Comparison of ENCODE assay signal across 8 cellular contexts in genomic region chr22:49970528-49971231, GRCh38. TPM values are rescaled to one million over a fixed set of nuclear protein-coding genes. Genes with fewer than 3 reads are reported as not detected.
A peak's percentile ranks its signal among the peaks of the same experiment; 100 is the strongest.
DNase-seq lines count a peak whose midpoint lies in the region; ATAC-seq and TF ChIP-seq lines count a peak whose summit lies in the region.

No MANE protein-coding gene starts in this region.

- DNase-seq in NCI-H524 (lab: John Stamatoyannopoulos, UW) (peak; percentile 23 to 34), NCI-H524 treated with DMSO at 0.1 percent for 48 hours (lab: John Stamatoyannopoulos, UW) (no peak), NCI-H2196 (lab: John Stamatoyannopoulos, UW; ENCODE audit: unreplicated experiment) (peak; percentile 82), colonic mucosa (peak; percentile 95), left colon (peak; percentile 95 to 99)
- peak; percentile 98 for DNase-seq in activated CD4-positive, alpha-beta T cell treated with anti-CD3 and anti-CD28 coated beads for 48 hours
- DNase-seq in stimulated activated CD4-positive, alpha-beta T cell treated with anti-CD3 and anti-CD28 coated beads, Interleukin-1b, Interleukin-23, amount 100 ng/mL, for 24 hours (ENCODE audit: low read depth in 4 of 4, low spot score in 1 of 4): peak; percentile 89 to 99 (median 94)

- H3K27ac ChIP-seq in colonic mucosa: peak overlapping the region; percentile 82

- no peaks in the 10 kb centered on the region for H3K36me3 ChIP-seq in colonic mucosa

- H3K4me3 ChIP-seq in colonic mucosa: peak overlapping the region; percentile 46

- no peaks in the 10 kb centered on the region for H3K9me3 ChIP-seq in colonic mucosa

- no peak for TF ChIP-seq CTCF in colonic mucosa (IDR thresholded peaks at IDR 0.05)

- intact Hi-C loops in colonic mucosa (cut with DNase I): no loop called here
- intact Hi-C loops in left colon (cut with DNase I, micrococcal nuclease): no loop called here

- H3K4me1 ChIP-seq in colonic mucosa: peaks cover 21% of the 10 kb centered on the region

- ATAC-seq in HG02973 (IDR thresholded peaks at IDR 0.05; ENCODE audit: unreplicated experiment) (peak; percentile 46), left colon (peak; percentile 81)

- H3K9ac ChIP-seq in colonic mucosa (ENCODE audit: low read depth in 2 of 2, low read length in 2 of 2): peak overlapping the region; percentile 67 to 76

- H3K27me3 ChIP-seq in colonic mucosa: no peaks in the 10 kb centered on the region

RNA-seq across cellular contexts. Expression of gene PIM3, which starts 10.1 kb away (rescaled TPM):
- total RNA-seq in colonic mucosa (10 to 100 TPM; 65.6 to 74.4 TPM), left colon (100 to 1,000 TPM in 1 of 2 donors, 10 to 100 TPM in 1; 45.6 to 201 TPM)

RNA-seq across cellular contexts. Expression of gene IL17REL, which starts 41.9 kb away (rescaled TPM):
- under 1 TPM; 0.11 to 0.22 TPM for total RNA-seq in colonic mucosa
- under 1 TPM; 0.17 to 0.31 TPM for total RNA-seq in left colon

RNA-seq across cellular contexts. Expression of gene CRELD2, which starts 52.2 kb away (rescaled TPM):
- total RNA-seq in colonic mucosa: 100 to 1,000 TPM in 1 of 2 donors, 10 to 100 TPM in 1; 43.6 to 133 TPM
- total RNA-seq in left colon: 10 to 100 TPM; 36.7 to 53.8 TPM

RNA-seq across cellular contexts. Expression of gene ALG12, which starts 52.4 kb away (rescaled TPM):
- total RNA-seq in colonic mucosa (10 to 100 TPM; 17.8 to 43.5 TPM), left colon (10 to 100 TPM; 22.8 to 27.9 TPM)
